Comparison of ENCODE assay signal across 23 cellular contexts in the genomic region with DNA sequence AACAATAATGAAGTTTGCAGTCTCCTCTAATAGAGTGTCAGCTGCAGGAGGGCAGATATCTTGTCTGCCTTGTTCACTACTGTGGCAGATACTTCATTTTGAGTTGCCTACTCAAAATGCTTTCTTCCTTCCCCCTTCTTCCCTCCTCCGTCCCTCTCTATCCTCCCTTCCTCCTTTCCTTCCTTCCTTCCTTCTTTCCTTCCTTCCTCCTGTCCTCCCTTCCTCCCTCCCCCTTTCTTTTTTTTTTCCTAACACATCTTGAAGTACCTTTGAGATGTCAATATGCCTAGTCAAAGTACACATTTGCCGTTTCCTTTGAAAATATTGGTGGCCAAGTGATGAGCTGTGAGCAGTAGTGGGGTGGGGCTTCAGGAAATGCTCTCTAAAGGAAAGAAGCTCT. TPM values are rescaled to one million over a fixed set of nuclear protein-coding genes. Genes with fewer than 3 reads are reported as not detected.
DNase-seq lines count a peak whose midpoint lies in the region; ATAC-seq, FAIRE-seq and TF ChIP-seq lines count a peak whose summit lies in the region.
"Had no signal": no experiment of that assay in that cellular context is flagged by ENCODE, and none has a peak within 500 bp of the region (broad histone marks: within the 10 kb centered on the region; RNA-seq: fewer than 3 reads in every experiment).

No MANE protein-coding gene starts in this region.

- H3K27ac ChIP-seq in GM23338 (ENCODE audit: low read depth) (no peak overlapping the region), IMR-90 (ENCODE audit: insufficient read depth, low read length) (no peak overlapping the region), K562 (ENCODE audit: extremely low read depth, low read depth, low read length) (no peak overlapping the region)
- H3K27ac ChIP-seq: 22Rv1; A549; BLaER1 treated with 17β-estradiol and CSF1 and Interleukin-3, amounts not matched to agents 10 nM and 100 nM; C4-2B had no signal

- peaks cover 6% of the 10 kb centered on the region; the same call in 1 of the 2 replicates for H3K4me1 ChIP-seq in GM23338 (ENCODE audit: insufficient read depth)
- no peaks in the 10 kb centered on the region for H3K4me1 ChIP-seq in IMR-90 (ENCODE audit: control insufficient read depth, insufficient read depth, low read length)
- H3K4me1 ChIP-seq in K562 (replicated peaks in 1 of 2; ENCODE audit: control insufficient read depth in 2 of 2, insufficient read depth in 2 of 2, low read length in 2 of 2) = peaks cover 0 to 2% of the 10 kb centered on the region in 2 experiments; a peak in 1 of 5 replicates
- H3K4me1 ChIP-seq: BLaER1 treated with 17β-estradiol and CSF1 and Interleukin-3, amounts not matched to agents 10 nM and 100 nM had no signal

- no peaks in the 10 kb centered on the region for H3K9me2 ChIP-seq in GM23338 (ENCODE audit: insufficient read depth)

- no peak for FAIRE-seq in K562 (lab: Jason Lieb, UNC)
- FAIRE-seq: A549, D721Med, G401.6, GM12891 had no signal

- peaks cover 31% of the 10 kb centered on the region for H3K27me3 Mint-ChIP-seq in activated CD4-positive, alpha-beta T cell treated with anti-CD3 and anti-CD28 coated beads, Interleukin-2, amount 10 ng/mL, durations not matched to agents 24 days and 14 days
- H3K27me3 Mint-ChIP-seq in GM23338 (ENCODE audit: insufficient read depth, low read depth, poor library complexity) = peaks cover 6% of the 10 kb centered on the region

- intact Hi-C loops in activated CD4-positive, alpha-beta T cell treated with anti-CD3 and anti-CD28 coated beads, Interleukin-2, amount 10 ng/mL, durations not matched to agents 24 days and 14 days (cut with micrococcal nuclease) = no loop called here
- intact Hi-C loops in IMR-90 (cut with micrococcal nuclease) = loop anchor here (5.0 kb wide), 1 partner anchor 783 kb away; no protein-coding TSS in a partner anchor
- intact Hi-C loops in K562 (cut with micrococcal nuclease) = no loop called here

- H3F3A ChIP-seq in GM23338 (replicated peaks; ENCODE audit: low read depth) = no peaks in the 10 kb centered on the region

- no CpG with 5 or more reads among the region's 2 CpGs for WGBS in IMR-90 (ENCODE audit: extremely low coverage in 2 of 2, insufficient read length in 1 of 2), 2 experiments
- 36% methylated on average over 2 of the region's 2 CpGs for WGBS in K562 (ENCODE audit: insufficient coverage, low coverage, missing lambda C conversion rate)

- H3K27me3 ChIP-seq in GM23338 (ENCODE audit: insufficient read depth) = no peaks in the 10 kb centered on the region
- peaks cover 2% of the 10 kb centered on the region for H3K27me3 ChIP-seq in IMR-90 (ENCODE audit: control insufficient read depth, insufficient read depth, low read length)
- no peaks in the 10 kb centered on the region for H3K27me3 ChIP-seq in K562 (ENCODE audit: control insufficient read depth in 2 of 2, insufficient read depth in 2 of 2, low read length in 2 of 2)
- H3K27me3 ChIP-seq: BLaER1 treated with 17β-estradiol and CSF1 and Interleukin-3, amounts not matched to agents 10 nM and 100 nM had no signal

- TF ChIP-seq CTCF in GM23338 (conservative IDR thresholded peaks at IDR 0.05; ENCODE audit: low read depth in 2 of 2) (no peak), IMR-90 (conservative IDR thresholded peaks at IDR 0.05; ENCODE audit: low read depth, low read length) (no peak), K562 (IDR thresholded peaks at IDR 0.05 in 2 of 3, conservative IDR thresholded peaks at IDR 0.05 in 1 of 3; ENCODE audit: insufficient read depth in 2 of 3, low read depth in 1 of 3, low read length in 3 of 3) (no peak), omental fat pad (IDR thresholded peaks at IDR 0.05) (no peak)

- H3K14ac ChIP-seq in IMR-90 (replicated peaks; ENCODE audit: low read depth, low read length) = no peak overlapping the region

- dilution Hi-C loops in IMR-90 (cut with HindIII; ENCODE audit: low sequenced_read_pairs, unreplicated experiment) = no loop called here

- H3K27ac Mint-ChIP-seq in activated CD4-positive, alpha-beta T cell treated with anti-CD3 and anti-CD28 coated beads, Interleukin-2, amount 10 ng/mL, durations not matched to agents 24 days and 14 days = no peak overlapping the region
- H3K27ac Mint-ChIP-seq in GM23338 = no peak overlapping the region
- H3K27ac Mint-ChIP-seq: B cell; CD4-positive, alpha-beta T cell; CD8-positive, alpha-beta T cell had no signal

- no peak overlapping the region for H3K4me3 ChIP-seq in GM23338
- H3K4me3 ChIP-seq in IMR-90 (ENCODE audit: insufficient read depth, low read depth, low read length) = no peak overlapping the region
- H3K4me3 ChIP-seq in K562 = no peak overlapping the region
- H3K4me3 ChIP-seq: A549; BLaER1 treated with 17β-estradiol and CSF1 and Interleukin-3, amounts not matched to agents 10 nM and 100 nM had no signal

- no peak for ATAC-seq in GM23338
- ATAC-seq in IMR-90 (ENCODE audit: low read depth) = no peak
- ATAC-seq in K562 = no peak
- no peak for ATAC-seq in omental fat pad (ENCODE audit: low FRiP score)
- ATAC-seq in GM18861 (IDR thresholded peaks at IDR 0.05; ENCODE audit: unreplicated experiment) = no peak
- ATAC-seq: A549; CD8-positive, alpha-beta T cell had no signal

- H3K36me3 Mint-ChIP-seq in activated CD4-positive, alpha-beta T cell treated with anti-CD3 and anti-CD28 coated beads, Interleukin-2, amount 10 ng/mL, durations not matched to agents 24 days and 14 days (ENCODE audit: low read depth) = no peaks in the 10 kb centered on the region
- H3K36me3 Mint-ChIP-seq in GM23338 (ENCODE audit: low read depth) = no peaks in the 10 kb centered on the region
- H3K36me3 Mint-ChIP-seq: CD8-positive, alpha-beta T cell had no signal

- no peak overlapping the region for H3K56ac ChIP-seq in IMR-90 (ENCODE audit: extremely low read depth, insufficient read depth, low read length)

- no peak overlapping the region for H2BK20ac ChIP-seq in IMR-90 (ENCODE audit: low read depth, low read length)

- no peak overlapping the region for H2BK15ac ChIP-seq in IMR-90 (ENCODE audit: low read depth, low read length)

- H3K4me3 Mint-ChIP-seq in activated CD4-positive, alpha-beta T cell treated with anti-CD3 and anti-CD28 coated beads, Interleukin-2, amount 10 ng/mL, durations not matched to agents 24 days and 14 days = no peak overlapping the region
- no peak overlapping the region for H3K4me3 Mint-ChIP-seq in GM23338
- H3K4me3 Mint-ChIP-seq: B cell; CD4-positive, alpha-beta T cell; CD8-positive, alpha-beta T cell had no signal

- H3K79me2 ChIP-seq in GM23338 (replicated peaks; ENCODE audit: insufficient read depth) (no peaks in the 10 kb centered on the region), K562 (ENCODE audit: control insufficient read depth, insufficient read depth, low read length) (no peaks in the 10 kb centered on the region)

- H2BK120ac ChIP-seq in IMR-90 (ENCODE audit: low read depth, low read length) = no peak overlapping the region

- peaks cover 6% of the 10 kb centered on the region for H3K4me1 Mint-ChIP-seq in activated CD4-positive, alpha-beta T cell treated with anti-CD3 and anti-CD28 coated beads, Interleukin-2, amount 10 ng/mL, durations not matched to agents 24 days and 14 days
- peaks cover 7% of the 10 kb centered on the region for H3K4me1 Mint-ChIP-seq in GM23338

- no peak for TF ChIP-seq EP300 in K562 (IDR thresholded peaks at IDR 0.05; ENCODE audit: low read length)

- H4K20me1 ChIP-seq in GM23338 (replicated peaks; ENCODE audit: insufficient read depth) (no peaks in the 10 kb centered on the region), IMR-90 (ENCODE audit: insufficient read depth, low read length) (no peaks in the 10 kb centered on the region), K562 (replicated peaks; ENCODE audit: control insufficient read depth, insufficient read depth, low read length) (no peaks in the 10 kb centered on the region)
- H4K20me1 ChIP-seq: BLaER1 treated with 17β-estradiol and CSF1 and Interleukin-3, amounts not matched to agents 10 nM and 100 nM had no signal

- no peak overlapping the region for H3K4ac ChIP-seq in IMR-90 (ENCODE audit: low read depth, low read length)

- TF ChIP-seq POLR2A in IMR-90 (IDR thresholded peaks at IDR 0.05; ENCODE audit: low read depth, low read length) (no peak), K562 (conservative IDR thresholded peaks at IDR 0.05) (no peak)

- H3K18ac ChIP-seq in IMR-90 (ENCODE audit: low read depth, low read length) = no peak overlapping the region

- H2AK9ac ChIP-seq in IMR-90 (replicated peaks; ENCODE audit: low read depth, low read length, poor library complexity) = no peak overlapping the region

- H2AFZ ChIP-seq in GM23338 = 0 out of 2 replicates have a peak overlapping the region, but pooled peaks have one; percentile 69
- peak overlapping the region; percentile 69 for H2AFZ ChIP-seq in IMR-90 (replicated peaks; ENCODE audit: low read length, poor library complexity)
- H2AFZ ChIP-seq in K562 (ENCODE audit: low read depth, low read length) = 0 out of 2 replicates have a peak overlapping the region, but pooled peaks have one; percentile 12

- H2BK5ac ChIP-seq in IMR-90 (ENCODE audit: low read depth, low read length, poor library complexity, severe bottlenecking) = no peak overlapping the region

- no peak overlapping the region for H2AK5ac ChIP-seq in IMR-90 (ENCODE audit: low read depth, low read length)

- H4K91ac ChIP-seq in IMR-90 (ENCODE audit: insufficient read depth, low read depth, low read length) = no peak overlapping the region

- no peak overlapping the region for H3K23ac ChIP-seq in IMR-90 (ENCODE audit: low read depth, low read length)

- H3K4me2 ChIP-seq in GM23338 (no peak overlapping the region), IMR-90 (ENCODE audit: low read depth, low read length) (no peak overlapping the region), K562 (ENCODE audit: insufficient read depth, low read length) (no peak overlapping the region)
- H3K4me2 ChIP-seq: A549; BLaER1 treated with 17β-estradiol and CSF1 and Interleukin-3, amounts not matched to agents 10 nM and 100 nM had no signal

- no peaks in the 10 kb centered on the region; the same call in 1 of the 2 replicates for H3K9me1 ChIP-seq in IMR-90 (ENCODE audit: insufficient read depth, low read length)
- H3K9me1 ChIP-seq in K562 (ENCODE audit: control insufficient read depth, insufficient read depth, low read length) = no peaks in the 10 kb centered on the region

- H3K9me3 ChIP-seq in IMR-90 (ENCODE audit: control insufficient read depth, insufficient read depth, low read length) = no peaks in the 10 kb centered on the region
- no peaks in the 10 kb centered on the region for H3K9me3 ChIP-seq in K562 (replicated peaks; ENCODE audit: control insufficient read depth, insufficient read depth, low read depth, low read length)
- H3K9me3 ChIP-seq: A549; BLaER1 treated with 17β-estradiol and CSF1 and Interleukin-3, amounts not matched to agents 10 nM and 100 nM; Caco-2 had no signal

- H4K5ac ChIP-seq in IMR-90 (ENCODE audit: low read depth, low read length) = no peak overlapping the region

- no peaks in the 10 kb centered on the region for H3K9me3 Mint-ChIP-seq in activated CD4-positive, alpha-beta T cell treated with anti-CD3 and anti-CD28 coated beads, Interleukin-2, amount 10 ng/mL, durations not matched to agents 24 days and 14 days
- H3K9me3 Mint-ChIP-seq in GM23338 = no peaks in the 10 kb centered on the region; the same call in 2 of the 3 replicates
- H3K9me3 Mint-ChIP-seq: CD4-positive, alpha-beta T cell; CD8-positive, alpha-beta T cell had no signal

- peak; percentile 21 for DNase-seq in activated CD4-positive, alpha-beta T cell treated with anti-CD3 and anti-CD28 coated beads, Interleukin-2, amount 10 ng/mL, durations not matched to agents 24 days and 14 days
- DNase-seq in activated CD4-positive, alpha-beta T cell treated with anti-CD3 and anti-CD28 coated beads for 4 hours = no peak
- DNase-seq in GM23338 (ENCODE audit: low spot score) (no peak), IMR-90 (no peak), K562 (ENCODE audit: extremely low read depth in 1 of 4, low spot score in 3 of 4) (no peak), cerebellar nuclear complex (lab: John Stamatoyannopoulos, UW) (no peak), omental fat pad (ENCODE audit: low spot score) (no peak)
- DNase-seq: AML-193; Caco-2; Calu3; CD4-positive, alpha-beta T cell; CD8-positive, alpha-beta T cell; DMS79 treated with DMSO at 0.1 percent for 48 hours; GF-D8 had no signal

- POLR2A ChIA-PET in IMR-90 (lab: Charles Lee; ENCODE audit: unreplicated experiment) (no interaction called here), K562 (lab: Yijun Ruan, JAX) (interaction anchor here (0.6 kb wide), 1 partner anchor 11 kb away, joined by 3 read pairs; no protein-coding TSS in a partner anchor)

- H4K8ac ChIP-seq in IMR-90 (ENCODE audit: low read depth in 2 of 2, low read length in 2 of 2) = no peak overlapping the region

- CTCF ChIA-PET in IMR-90 (lab: Yijun Ruan, JAX) = no interaction called here
- CTCF ChIA-PET in K562 (lab: Yijun Ruan, JAX; ENCODE audit: low intra/inter-chr PET ratio) = no interaction called here

- BruUV-seq in IMR-90 (replicated peaks; lab: Mats Ljungman, UMichigan) = no TSS peak
- no TSS peak for BruUV-seq in K562 (replicated peaks; lab: Mats Ljungman, UMichigan)

- no peak overlapping the region for H3K9ac ChIP-seq in IMR-90 (ENCODE audit: low read depth, low read length)
- H3K9ac ChIP-seq in K562 (ENCODE audit: insufficient read depth in 1 of 2, low read depth in 2 of 2, low read length in 2 of 2) = no peak overlapping the region
- H3K9ac ChIP-seq: BLaER1 treated with 17β-estradiol and CSF1 and Interleukin-3, amounts not matched to agents 10 nM and 100 nM had no signal

- H3K36me3 ChIP-seq in GM23338 (ENCODE audit: insufficient read depth) = no peaks in the 10 kb centered on the region
- H3K36me3 ChIP-seq in IMR-90 (ENCODE audit: control insufficient read depth, insufficient read depth, low read length) = no peaks in the 10 kb centered on the region
- no peaks in the 10 kb centered on the region for H3K36me3 ChIP-seq in K562 (ENCODE audit: control insufficient read depth, insufficient read depth, low read length)
- H3K36me3 ChIP-seq: BLaER1 treated with 17β-estradiol and CSF1 and Interleukin-3, amounts not matched to agents 10 nM and 100 nM had no signal

- no peak for TF ChIP-seq RAD21 in IMR-90 (IDR thresholded peaks at IDR 0.05; ENCODE audit: low read length)
- TF ChIP-seq RAD21 in K562 (CRISPR knock-in tag; conservative IDR thresholded peaks at IDR 0.05 in 1 of 2, IDR thresholded peaks at IDR 0.05 in 1 of 2) = no peak

- H3K79me1 ChIP-seq in IMR-90 (ENCODE audit: low read depth in 1 of 2, low read length in 2 of 2) = no peaks in the 10 kb centered on the region

- in situ Hi-C loops in IMR-90 (cut with MboI; ENCODE audit: low sequenced_read_pairs) (loop anchor here (5.0 to 25.0 kb wide), 3 partner anchors 183 to 778 kb away; no protein-coding TSS in a partner anchor), K562 (cut with MboI) (no loop called here)

RNA-seq across cellular contexts. Expression of gene ST7, which starts 18.7 kb away (rescaled TPM):
- 4.6 and 5.5 TPM in 2 replicates for total RNA-seq in activated CD4-positive, alpha-beta T cell treated with anti-CD3 and anti-CD28 coated beads, Interleukin-2, amount 10 ng/mL, durations not matched to agents 24 days and 14 days
- total RNA-seq in GM23338 (2014; rRNA removed; shearing (Covaris generic)) = 17.0 and 18.3 TPM in 2 replicates
- 8.7 and 9.9 TPM in 2 replicates for polyA plus RNA-seq in GM23338 (2016; fragmentation: Nextera tagmentation; extraction: Ambion mirVana)
- 25.3 and 26.0 TPM in 2 replicates for total RNA-seq in IMR-90 (2012; rRNA removed)
- polyA plus RNA-seq in IMR-90 (2012; rRNA removed) = 17.8 and 18.6 TPM in 2 replicates
- polyA plus RNA-seq in IMR-90 (2012; cell fraction: cytosol; rRNA removed) = 6.4 and 10.2 TPM in 2 replicates
- polyA plus RNA-seq in IMR-90 (2012; cell fraction: nucleus; rRNA removed; ENCODE audit: low replicate concordance) = 9.2 and 54.0 TPM in 2 replicates
- 99.4 and 111 TPM in 2 replicates for total RNA-seq in K562 (2011; cell fraction: chromatin; rRNA removed; ENCODE audit: low replicate concordance)
- total RNA-seq in K562 (2011; cell fraction: nucleolus; rRNA removed) = 89.4 and 90.1 TPM in 2 replicates
- total RNA-seq in K562 (2011; cell fraction: nucleoplasm; rRNA removed) = 107 and 111 TPM in 2 replicates
- total RNA-seq in K562 (2014; rRNA removed) = 45.5 and 46.1 TPM in 2 replicates
- total RNA-seq in K562 (2014; rRNA removed; fragmentation: Illumina TruSeq; extraction: Trizol) = 23.9 and 24.9 TPM in 2 replicates
- 36.9 and 37.2 TPM in 2 replicates for total RNA-seq in K562 (2015; rRNA removed; fragmentation: Illumina TruSeq; extraction: Trizol)
- total RNA-seq in K562 (2021) = 31.1 and 34.1 TPM in 2 replicates
- polyA plus RNA-seq in K562 (2011; rRNA removed) = 32.7 and 52.8 TPM in 2 replicates
- 26.2 and 27.3 TPM in 2 replicates for polyA plus RNA-seq in K562 (2011; cell fraction: cytosol; rRNA removed)
- polyA plus RNA-seq in K562 (2011; cell fraction: nucleus; rRNA removed) = 40.7 and 45.7 TPM in 2 replicates
- polyA plus RNA-seq in K562 (2012) = 42.1 and 46.6 TPM in 2 replicates
- 41.7 and 56.3 TPM in 2 replicates for polyA plus RNA-seq in K562 (2014; fragmentation: Illumina TruSeq; extraction: Trizol)
- 10 to 100 TPM; 30.9 to 47.6 TPM for polyA plus RNA-seq in K562 (2014; fragmentation: Nextera tagmentation; extraction: Ambion mirVana)
- polyA plus RNA-seq in K562 (2014; rRNA removed) = 28.4 and 42.3 TPM in 2 replicates
- 59.1 and 77.6 TPM in 2 replicates for polyA minus RNA-seq in K562 (2011; rRNA and poly(A)+ RNA removed)
- polyA minus RNA-seq in K562 (2011; cell fraction: cytosol; rRNA and poly(A)+ RNA removed) = 21.3 and 32.6 TPM in 2 replicates
- 66.8 and 85.0 TPM in 2 replicates for polyA minus RNA-seq in K562 (2011; cell fraction: nucleus; rRNA and poly(A)+ RNA removed)
- total RNA-seq in omental fat pad = 10 to 100 TPM; 23.7 to 29.5 (median 25.5) TPM

Comparison
In these comparisons a context has a peak if more than half of its experiments do, and no peak if none do; other contexts are left out.
1. H2AFZ ChIP-seq: peak in every context shown above with its lines; median percentile 69 in GM23338; 69 in IMR-90; 12 in K562.